In the genomic region with DNA sequence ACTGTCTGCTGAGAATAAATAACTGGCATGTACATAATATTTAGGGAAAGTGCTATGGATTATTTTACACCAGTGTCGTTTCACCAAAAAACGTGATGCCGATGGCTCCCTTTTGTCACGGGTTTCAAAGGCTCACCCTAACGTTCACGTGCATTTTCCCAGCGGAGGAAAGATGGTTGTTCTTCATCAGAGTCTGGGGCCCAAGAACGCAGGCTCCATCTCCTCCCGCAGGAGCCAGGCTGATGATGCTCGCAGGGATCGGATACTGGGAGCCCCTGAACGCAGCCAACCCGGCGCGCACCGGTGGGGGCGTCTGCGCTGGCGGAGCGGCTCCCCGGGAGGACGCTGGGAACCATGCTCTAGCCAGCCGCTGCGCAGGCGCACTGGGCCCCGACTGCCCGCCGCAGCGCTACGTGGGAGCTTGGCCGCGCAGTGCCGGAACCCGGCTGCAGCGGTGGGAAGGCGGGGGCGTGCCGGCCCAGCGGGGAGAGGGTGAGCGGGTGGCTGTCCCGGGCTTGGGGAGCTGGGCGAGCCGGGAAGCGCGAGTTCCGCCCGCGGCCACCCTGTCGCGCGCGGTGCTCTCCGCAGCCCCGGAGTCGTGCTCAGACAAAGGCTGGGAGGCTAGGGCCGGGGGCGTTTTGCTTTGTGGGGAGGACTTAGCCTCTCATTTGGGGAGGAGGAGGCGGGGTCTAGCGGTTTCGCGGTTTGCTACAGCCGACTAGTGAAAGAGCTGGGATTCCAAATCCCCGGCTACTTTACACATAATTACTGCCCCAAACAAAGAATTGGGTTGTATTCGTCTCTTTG, we compare ENCODE assay signal across 8 cellular contexts. TPM values are rescaled to one million over a fixed set of nuclear protein-coding genes. Genes with fewer than 3 reads are reported as not detected.
DNase-seq lines count a peak whose midpoint lies in the region; ATAC-seq and TF ChIP-seq lines count a peak whose summit lies in the region.

A gene (plus strand): TSS at position 793 of the 807 bp plus-strand sequence. CDS start 486 bp downstream, outside the sequence.

- H3K4me1 ChIP-seq in adrenal gland (replicated peaks in 1 of 2) (no peaks in the 10 kb centered on the region), heart right ventricle (peaks cover 0 to 17% (median 10%) of the 10 kb centered on the region in 9 donors)

- peak within 1 kb of the TSS; percentile 87 for H3K27ac Mint-ChIP-seq in type B pancreatic cell

- DNase-seq in NCI-H1417 treated with DMSO at 0.1 percent for 48 hours (lab: John Stamatoyannopoulos, UW) (peak; percentile 39), SW480 (ENCODE audit: low spot score) (peak; percentile 83), adrenal gland (peak; percentile 87 to 94 (median 91)), heart right ventricle (peak; percentile 92 to 95), posterior cingulate gyrus (peak; percentile 86 to 99 (median 90)), type B pancreatic cell (ENCODE audit: extremely low spot score, unreplicated experiment) (peak; percentile 98)

- no peaks in the 10 kb centered on the region for H3K27me3 Mint-ChIP-seq in type B pancreatic cell

- H3K27me3 ChIP-seq in adrenal gland (no peaks in the 10 kb centered on the region), heart right ventricle (no peaks in the 10 kb centered on the region)

- intact Hi-C loops in adrenal gland (cut with DNase I) (no loop called here), heart right ventricle (cut with DNase I) (loop anchor here in 1 of 10 donors (5.0 kb wide), 1 partner anchor 1212 kb away; no protein-coding TSS in a partner anchor), posterior cingulate gyrus (cut with DNase I) (no loop called here)

- ATAC-seq in HG02759 (IDR thresholded peaks at IDR 0.05; ENCODE audit: unreplicated experiment) (peak; percentile 91), heart right ventricle (peak; percentile 99 to 100 (median 99))

- H3K36me3 Mint-ChIP-seq in type B pancreatic cell: peaks cover 35% of the 10 kb centered on the region

- H3K4me3 ChIP-seq in adrenal gland: peak within 1 kb of the TSS in 3 of 4 donors; percentile 1 to 90 (median 33)
- H3K4me3 ChIP-seq in heart right ventricle: peak within 1 kb of the TSS; percentile 33 to 88 (median 78)

- peak within 1 kb of the TSS in 4 of 5 donors; percentile 26 to 89 (median 60) for H3K27ac ChIP-seq in adrenal gland
- H3K27ac ChIP-seq in heart right ventricle: peak within 1 kb of the TSS in 9 of 10 donors; percentile 52 to 91 (median 83)

- H3K9me3 Mint-ChIP-seq in type B pancreatic cell: peaks cover 28% of the 10 kb centered on the region

- 0 to 1% (median 0%) methylated on average over 15 to 64 of the region's 64 CpGs for WGBS in adrenal gland, 4 donors
- 0% methylated on average over 64 of the region's 64 CpGs for WGBS in heart right ventricle, 2 donors

- 0 out of 3 replicates have a peak, but pooled peaks have one; percentile 22 for TF ChIP-seq CTCF in GM12872 (IDR thresholded peaks at IDR 0.05; ENCODE audit: insufficient read depth, low read depth, low read length)
- TF ChIP-seq CTCF in adrenal gland (IDR thresholded peaks at IDR 0.05): no peak
- TF ChIP-seq CTCF in heart right ventricle (IDR thresholded peaks at IDR 0.05): peak in 2 of 9 donors; percentile 34
- no peak for TF ChIP-seq CTCF in type B pancreatic cell (conservative IDR thresholded peaks at IDR 0.05)

- peaks cover 15% of the 10 kb centered on the region for H3K4me1 Mint-ChIP-seq in type B pancreatic cell (ENCODE audit: unreplicated experiment)

- H3K9me3 ChIP-seq in adrenal gland (replicated peaks in 1 of 3) (peaks cover 0 to 17% (median 0%) of the 10 kb centered on the region in 3 donors), heart right ventricle (peaks cover 0 to 64% (median 4%) of the 10 kb centered on the region in 11 donors)

- peak in 1 of 2 donors; percentile 72 for TF ChIP-seq POLR2A in adrenal gland (IDR thresholded peaks at IDR 0.05)

- H3K36me3 ChIP-seq in adrenal gland (replicated peaks in 1 of 2) (no peaks in the 10 kb centered on the region), heart right ventricle (peaks cover 0 to 10% (median 0%) of the 10 kb centered on the region in 9 donors)

- peak within 1 kb of the TSS; percentile 93 for H3K4me3 Mint-ChIP-seq in type B pancreatic cell

RNA-seq across cellular contexts. Expression of the gene that starts here (rescaled TPM):
- 1 to 10 TPM in 6 of 8 donors, under 1 TPM in 2; 0.68 to 2.6 (median 1.3) TPM for total RNA-seq in adrenal gland
- 1 to 10 TPM in 1 of 3 donors, under 1 TPM in 2; 0.34 to 2.1 (median 0.97) TPM for polyA plus RNA-seq in adrenal gland
- total RNA-seq in heart right ventricle: 1 to 10 TPM in 6 of 10 donors, under 1 TPM in 4; 0.67 to 2.2 (median 1.2) TPM
- polyA plus RNA-seq in heart right ventricle: under 1 TPM; 0.37 to 0.58 TPM
- total RNA-seq in type B pancreatic cell (ENCODE audit: low replicate concordance): 3.2 and 9.5 TPM in 2 replicates

Comparison
In these comparisons a context has a peak if more than half of its experiments do, and no peak if none do; other contexts are left out.
1. Peak in every context shown above with its lines: DNase-seq, ATAC-seq, H3K4me3 ChIP-seq and H3K27ac ChIP-seq.
2. DNase-seq: peak in every context shown above with its lines; median percentile 98 in type B pancreatic cell; 94 in heart right ventricle; 91 in adrenal gland; 90 in posterior cingulate gyrus; 83 in SW480; 39 in NCI-H1417 treated with DMSO at 0.1 percent for 48 hours.